9 cellular contexts compared by ENCODE assay signal in the genomic region with DNA sequence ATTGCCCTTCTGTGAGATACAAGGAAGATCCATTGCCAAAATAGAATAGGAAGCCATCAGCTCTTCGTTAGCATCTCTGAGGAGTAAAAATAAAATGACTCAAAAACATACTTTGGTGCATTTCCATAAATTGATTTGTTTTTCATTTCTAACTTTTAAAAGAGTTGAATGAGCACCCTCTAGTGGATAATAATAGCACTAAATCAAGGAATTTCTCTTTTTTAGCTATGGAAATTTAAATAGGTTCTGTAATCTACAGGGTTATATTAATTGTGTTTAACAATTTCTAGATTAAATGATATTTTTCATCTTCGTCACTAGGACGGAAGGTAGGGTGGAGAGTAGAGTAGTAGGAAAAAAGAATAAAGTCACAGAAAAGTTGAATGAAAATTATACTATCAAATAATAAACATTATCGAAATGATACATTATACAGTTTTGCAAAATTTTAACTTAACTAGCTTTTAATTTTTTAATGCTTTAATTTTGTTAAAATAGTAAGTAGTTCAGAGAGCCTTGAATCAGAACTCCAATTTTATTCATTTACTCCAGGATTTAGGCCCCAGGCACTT. TPM values are rescaled to one million over a fixed set of nuclear protein-coding genes. Genes with fewer than 3 reads are reported as not detected.
DNase-seq lines count a peak whose midpoint lies in the region; ATAC-seq, FAIRE-seq and TF ChIP-seq lines count a peak whose summit lies in the region.
"Had no signal": no experiment of that assay in that cellular context is flagged by ENCODE, and none has a peak within 500 bp of the region (broad histone marks: within the 10 kb centered on the region; RNA-seq: fewer than 3 reads in every experiment).

No MANE protein-coding gene starts in this region.

- FAIRE-seq in RCC 7860 (lab: Jason Lieb, UNC): peak; percentile 85

- no peak overlapping the region for H3K4me3 ChIP-seq in left ventricle myocardium inferior

- no peaks in the 10 kb centered on the region for H3K27me3 Mint-ChIP-seq in activated T-helper 2 cell treated with anti-CD3 and anti-CD28 coated beads, Interferon-gamma antibody, Interleukin-2, Interleukin-4, amounts not matched to agents 10 μg/mL and 5 μg/mL and 100 μg/mL, durations not matched to agents 14 hours and 24 hours and 36 hours (ENCODE audit: low read depth)
- H3K27me3 Mint-ChIP-seq: central memory CD8-positive, alpha-beta T cell had no signal

- peaks cover 78% of the 10 kb centered on the region for H3K36me3 Mint-ChIP-seq in activated T-helper 2 cell treated with anti-CD3 and anti-CD28 coated beads, Interferon-gamma antibody, Interleukin-2, Interleukin-4, amounts not matched to agents 10 μg/mL and 5 μg/mL and 100 μg/mL, durations not matched to agents 14 hours and 24 hours and 36 hours (ENCODE audit: low read depth)

- no peaks in the 10 kb centered on the region for H3K9me3 ChIP-seq in left ventricle myocardium inferior (replicated peaks)

- no peak overlapping the region for H3K27ac Mint-ChIP-seq in activated T-helper 2 cell treated with anti-CD3 and anti-CD28 coated beads, Interferon-gamma antibody, Interleukin-2, Interleukin-4, amounts not matched to agents 10 μg/mL and 5 μg/mL and 100 μg/mL, durations not matched to agents 14 hours and 24 hours and 36 hours

- H3K4me3 Mint-ChIP-seq in activated T-helper 2 cell treated with anti-CD3 and anti-CD28 coated beads, Interferon-gamma antibody, Interleukin-2, Interleukin-4, amounts not matched to agents 10 μg/mL and 5 μg/mL and 100 μg/mL, durations not matched to agents 14 hours and 24 hours and 36 hours (ENCODE audit: low read depth): no peak overlapping the region
- H3K4me3 Mint-ChIP-seq: central memory CD8-positive, alpha-beta T cell had no signal

- no peak for DNase-seq in left ventricle myocardium inferior
- DNase-seq in left ventricle myocardium superior: no peak
- DNase-seq in RCC 7860 (ENCODE audit: low spot score): no peak
- peak; percentile 27 for DNase-seq in fibroblast of gingiva (ENCODE audit: low read depth)
- peak; percentile 25 for DNase-seq in stromal cell of bone marrow (ENCODE audit: low read depth)
- no peak for DNase-seq in activated T-helper 2 cell treated with anti-CD3 and anti-CD28 coated beads, Interferon-gamma antibody, Interleukin-2, Interleukin-4, amounts not matched to agents 10 μg/mL and 5 μg/mL and 100 μg/mL, durations not matched to agents 14 hours and 24 hours and 36 hours (ENCODE audit: low spot score)
- DNase-seq in stimulated activated CD4-positive, alpha-beta T cell treated with anti-CD3 and anti-CD28 coated beads, Interleukin-15, amount 100 ng/mL, for 24 hours: no peak
- DNase-seq in islet precursor cell: no peak

- H3K27ac ChIP-seq in left ventricle myocardium inferior (replicated peaks): no peak overlapping the region

- peaks cover 16% of the 10 kb centered on the region for H3K36me3 ChIP-seq in left ventricle myocardium inferior

- TF ChIP-seq CTCF in left ventricle myocardium inferior (IDR thresholded peaks at IDR 0.05; ENCODE audit: borderline replicate concordance): peak; percentile 68

- intact Hi-C loops in left ventricle myocardium inferior (cut with micrococcal nuclease): loop anchor here (5.0 to 10.0 kb wide), 2 partner anchors 67 to 155 kb away; no protein-coding TSS in a partner anchor
- intact Hi-C loops in left ventricle myocardium superior (cut with micrococcal nuclease): loop anchor here (5.0 kb wide), 2 partner anchors 67 to 157 kb away; no protein-coding TSS in a partner anchor
- intact Hi-C loops in activated T-helper 2 cell treated with anti-CD3 and anti-CD28 coated beads, Interferon-gamma antibody, Interleukin-2, Interleukin-4, amounts not matched to agents 10 μg/mL and 5 μg/mL and 100 μg/mL, durations not matched to agents 14 hours and 24 hours and 36 hours (cut with micrococcal nuclease): loop anchor here (1.0 kb wide), 2 partner anchors 57 to 65 kb away; no protein-coding TSS in a partner anchor

- H3K4me1 ChIP-seq in left ventricle myocardium inferior: peaks cover 19% of the 10 kb centered on the region

- no peak for ATAC-seq in left ventricle myocardium superior

- no peaks in the 10 kb centered on the region for H3K27me3 ChIP-seq in left ventricle myocardium inferior (ENCODE audit: low read depth)

- H3K9me3 Mint-ChIP-seq in activated T-helper 2 cell treated with anti-CD3 and anti-CD28 coated beads, Interferon-gamma antibody, Interleukin-2, Interleukin-4, amounts not matched to agents 10 μg/mL and 5 μg/mL and 100 μg/mL, durations not matched to agents 14 hours and 24 hours and 36 hours: peaks cover 16% of the 10 kb centered on the region
- H3K9me3 Mint-ChIP-seq: central memory CD8-positive, alpha-beta T cell had no signal

- peaks cover 64% of the 10 kb centered on the region for H3K4me1 Mint-ChIP-seq in activated T-helper 2 cell treated with anti-CD3 and anti-CD28 coated beads, Interferon-gamma antibody, Interleukin-2, Interleukin-4, amounts not matched to agents 10 μg/mL and 5 μg/mL and 100 μg/mL, durations not matched to agents 14 hours and 24 hours and 36 hours (ENCODE audit: low read depth)

RNA-seq across cellular contexts. Expression of gene NSUN3, which starts 6.5 kb away (rescaled TPM):
- total RNA-seq in left ventricle myocardium inferior (5.9 TPM), left ventricle myocardium superior (5.7 TPM)
- total RNA-seq in activated T-helper 2 cell treated with anti-CD3 and anti-CD28 coated beads, Interferon-gamma antibody, Interleukin-2, Interleukin-4, amounts not matched to agents 10 μg/mL and 5 μg/mL and 100 μg/mL, durations not matched to agents 14 hours and 24 hours and 36 hours: 20.4 and 21.4 TPM in 2 replicates

RNA-seq across cellular contexts. Expression of gene DHFR2, which starts 6.6 kb away (rescaled TPM):
- total RNA-seq in left ventricle myocardium inferior (3.9 TPM), left ventricle myocardium superior (3.5 TPM)
- 10.0 and 11.1 TPM in 2 replicates for total RNA-seq in activated T-helper 2 cell treated with anti-CD3 and anti-CD28 coated beads, Interferon-gamma antibody, Interleukin-2, Interleukin-4, amounts not matched to agents 10 μg/mL and 5 μg/mL and 100 μg/mL, durations not matched to agents 14 hours and 24 hours and 36 hours

RNA-seq across cellular contexts. Expression of gene STX19, which starts 40.9 kb away (rescaled TPM):
- total RNA-seq in left ventricle myocardium inferior (not detected), left ventricle myocardium superior (not detected)
- total RNA-seq in activated T-helper 2 cell treated with anti-CD3 and anti-CD28 coated beads, Interferon-gamma antibody, Interleukin-2, Interleukin-4, amounts not matched to agents 10 μg/mL and 5 μg/mL and 100 μg/mL, durations not matched to agents 14 hours and 24 hours and 36 hours: not detected in 2 replicates

Comparison
In these comparisons a context has a peak if more than half of its experiments do, and no peak if none do; other contexts are left out.
1. DNase-seq: peak in fibroblast of gingiva (single experiment) and stromal cell of bone marrow (single experiment); none in left ventricle myocardium inferior (single experiment), left ventricle myocardium superior (single experiment), RCC 7860 (single experiment), activated T-helper 2 cell treated with anti-CD3 and anti-CD28 coated beads, Interferon-gamma antibody, Interleukin-2, Interleukin-4, amounts not matched to agents 10 μg/mL and 5 μg/mL and 100 μg/mL, durations not matched to agents 14 hours and 24 hours and 36 hours (single experiment), stimulated activated CD4-positive, alpha-beta T cell treated with anti-CD3 and anti-CD28 coated beads, Interleukin-15, amount 100 ng/mL, for 24 hours (single experiment) and islet precursor cell (single experiment).